16 cellular contexts compared by ENCODE assay signal in genomic region chr5:167049771-167050567, GRCh38.
DNase-seq lines count a peak whose midpoint lies in the region; ATAC-seq, FAIRE-seq and TF ChIP-seq lines count a peak whose summit lies in the region.
"Had no signal": no experiment of that assay in that cellular context is flagged by ENCODE, and none has a peak within 500 bp of the region (broad histone marks: within the 10 kb centered on the region; RNA-seq: fewer than 3 reads in every experiment).

No MANE protein-coding gene starts in this region.

- CTCF ChIA-PET in endothelial cell of umbilical vein (lab: Charles Lee): no interaction called here

- H3K9me1 ChIP-seq in endothelial cell of umbilical vein (replicated peaks; ENCODE audit: control insufficient read depth, extremely low read depth, insufficient read depth, low read length): no peaks in the 10 kb centered on the region

- H4K20me1 ChIP-seq in endothelial cell of umbilical vein (replicated peaks; ENCODE audit: control insufficient read depth, extremely low read depth, insufficient read depth, low read length): no peaks in the 10 kb centered on the region

- ATAC-seq in aorta (ENCODE audit: low FRiP score) (peak; percentile 12), omental fat pad (ENCODE audit: low FRiP score) (no peak)
- ATAC-seq: Panc1 had no signal

- peak overlapping the region; percentile 76 for H3K4me2 ChIP-seq in endothelial cell of umbilical vein (ENCODE audit: insufficient read depth, low read length)
- H3K4me2 ChIP-seq: A549 had no signal

- FAIRE-seq in G401.6 (lab: Jason Lieb, UNC) (peak; percentile 100), endothelial cell of umbilical vein (lab: Jason Lieb, UNC) (no peak), frontal cortex (lab: Jason Lieb, UNC) (no peak)
- FAIRE-seq: A549, GM12892 had no signal

- H3K36me3 ChIP-seq in SJSA1: no peaks in the 10 kb centered on the region
- H3K36me3 ChIP-seq in endothelial cell of umbilical vein (ENCODE audit: control insufficient read depth in 2 of 2, extremely low read depth in 1 of 2, insufficient read depth in 2 of 2, low read length in 2 of 2): no peaks in the 10 kb centered on the region
- H3K36me3 ChIP-seq in aorta (ENCODE audit: control insufficient read depth in 1 of 2, insufficient read depth in 2 of 2, low read length in 1 of 2): no peaks in the 10 kb centered on the region
- no peaks in the 10 kb centered on the region for H3K36me3 ChIP-seq in esophagus squamous epithelium
- H3K36me3 ChIP-seq: BE2C, SJCRH30 had no signal

- H2AFZ ChIP-seq in endothelial cell of umbilical vein (ENCODE audit: low read depth, low read length): no peak overlapping the region

- TF ChIP-seq CTCF in endothelial cell of umbilical vein (IDR thresholded peaks at IDR 0.05; ENCODE audit: extremely low read depth in 1 of 2, insufficient read depth in 1 of 2, low read depth in 1 of 2, low read length in 2 of 2) (no peak), omental fat pad (IDR thresholded peaks at IDR 0.05) (no peak), esophagus squamous epithelium (IDR thresholded peaks at IDR 0.05) (no peak)

- TF ChIP-seq POLR2A in endothelial cell of umbilical vein (IDR thresholded peaks at IDR 0.05; ENCODE audit: low read depth, low read length) (no peak), esophagus squamous epithelium (IDR thresholded peaks at IDR 0.05) (no peak)

- H3K27ac ChIP-seq in SJSA1 (peak overlapping the region; percentile 51; the same call in 1 of the 2 replicates), endothelial cell of umbilical vein (ENCODE audit: insufficient read depth, low read depth, low read length) (peak overlapping the region; percentile 60), aorta (ENCODE audit: low read depth in 1 of 2, low read length in 2 of 2) (no peak overlapping the region), esophagus squamous epithelium (no peak overlapping the region)
- H3K27ac ChIP-seq: A549, SJCRH30 had no signal

- H3K9ac ChIP-seq in endothelial cell of umbilical vein (replicated peaks; ENCODE audit: extremely low read depth, insufficient read depth, low read length): no peak overlapping the region

- intact Hi-C loops in endothelial cell of umbilical vein (cut with micrococcal nuclease) (no loop called here), aorta (cut with DNase I) (no loop called here), esophagus squamous epithelium (cut with DNase I) (no loop called here)

- dilution Hi-C loops in endothelial cell of umbilical vein (cut with MboI; ENCODE audit: extremely low pct_ligation_motif_present, low sequenced_read_pairs): no loop called here

- peaks cover 10% of the 10 kb centered on the region for H3K4me1 ChIP-seq in SJSA1 (replicated peaks)
- H3K4me1 ChIP-seq in endothelial cell of umbilical vein (ENCODE audit: control insufficient read depth, extremely low read depth, insufficient read depth, low read length): peaks cover 12% of the 10 kb centered on the region
- no peaks in the 10 kb centered on the region for H3K4me1 ChIP-seq in aorta (ENCODE audit: control insufficient read depth in 1 of 2, insufficient read depth in 2 of 2, low read length in 2 of 2)
- no peaks in the 10 kb centered on the region for H3K4me1 ChIP-seq in esophagus squamous epithelium
- H3K4me1 ChIP-seq: A549, BE2C had no signal

- no peaks in the 10 kb centered on the region for H3K79me2 ChIP-seq in endothelial cell of umbilical vein (ENCODE audit: control insufficient read depth, insufficient read depth, low read length)

- POLR2A ChIA-PET in endothelial cell of umbilical vein (lab: Charles Lee): no interaction called here

- no peak overlapping the region for H3K4me3 ChIP-seq in SJSA1
- H3K4me3 ChIP-seq in endothelial cell of umbilical vein (replicated peaks in 1 of 3; ENCODE audit: insufficient read depth in 1 of 3, low read depth in 1 of 3, low read length in 3 of 3): no peak overlapping the region
- no peak overlapping the region for H3K4me3 ChIP-seq in aorta (ENCODE audit: low read length in 2 of 2)
- H3K4me3 ChIP-seq in esophagus squamous epithelium: no peak overlapping the region
- H3K4me3 ChIP-seq: A549, SJCRH30 had no signal

- BruUV-seq in endothelial cell of umbilical vein (replicated peaks; lab: Mats Ljungman, UMichigan): no TSS peak

- H3K9me3 ChIP-seq in SJSA1 (replicated peaks): no peaks in the 10 kb centered on the region
- peaks cover 1% of the 10 kb centered on the region for H3K9me3 ChIP-seq in endothelial cell of umbilical vein (replicated peaks; ENCODE audit: control insufficient read depth, insufficient read depth, low read length)
- H3K9me3 ChIP-seq in aorta (ENCODE audit: control insufficient read depth, low read length): no peaks in the 10 kb centered on the region
- no peaks in the 10 kb centered on the region for H3K9me3 ChIP-seq in esophagus squamous epithelium
- H3K9me3 ChIP-seq: A549, BE2C, SJCRH30 had no signal

- H3K27me3 ChIP-seq in SJSA1 (replicated peaks): no peaks in the 10 kb centered on the region
- no peaks in the 10 kb centered on the region for H3K27me3 ChIP-seq in endothelial cell of umbilical vein (ENCODE audit: control insufficient read depth in 2 of 2, insufficient read depth in 2 of 2, low read length in 2 of 2)
- H3K27me3 ChIP-seq in aorta (ENCODE audit: control insufficient read depth in 1 of 2, insufficient read depth in 2 of 2, low read length in 1 of 2): no peaks in the 10 kb centered on the region
- H3K27me3 ChIP-seq in esophagus squamous epithelium: no peaks in the 10 kb centered on the region
- H3K27me3 ChIP-seq: BE2C, SJCRH30 had no signal

- 84 to 86% methylated on average over 10 of the region's 10 CpGs for WGBS in aorta, 2 donors
- WGBS in esophagus squamous epithelium, 2 donors: 82% methylated on average over 9 to 10 of the region's 10 CpGs

- no peak for DNase-seq in SJSA1 (ENCODE audit: low read depth in 1 of 2, low spot score in 2 of 2)
- no peak for DNase-seq in endothelial cell of umbilical vein (ENCODE audit: low read depth, low spot score)
- no peak for DNase-seq in aorta
- no peak for DNase-seq in omental fat pad (ENCODE audit: low spot score)
- no peak for DNase-seq in frontal cortex (ENCODE audit: low spot score in 2 of 2)
- no peak for DNase-seq in esophagus squamous epithelium (lab: John Stamatoyannopoulos, UW)
- DNase-seq: DMS79 treated with DMSO at 0.1 percent for 48 hours, NCI-H1436 treated with DMSO at 0.1 percent for 48 hours, NCI-H2029, T-helper 1 cell had no signal

TF ChIP-seq in endothelial cell of umbilical vein, 7 proteins besides CTCF, POLR2A, EP300 and RAD21:
- TF ChIP-seq, protein P1, sequence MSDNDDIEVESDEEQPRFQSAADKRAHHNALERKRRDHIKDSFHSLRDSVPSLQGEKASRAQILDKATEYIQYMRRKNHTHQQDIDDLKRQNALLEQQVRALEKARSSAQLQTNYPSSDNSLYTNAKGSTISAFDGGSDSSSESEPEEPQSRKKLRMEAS (IDR thresholded peaks at IDR 0.05; ENCODE audit: insufficient read depth, insufficient read length): no peak
- TF ChIP-seq JUN (IDR thresholded peaks at IDR 0.05; ENCODE audit: borderline replicate concordance, insufficient read depth, insufficient read length, low read depth) (no peak), POLR2AphosphoS5 (IDR thresholded peaks at IDR 0.05; ENCODE audit: insufficient read depth, low read depth, low read length) (no peak), GATA2 (IDR thresholded peaks at IDR 0.05; ENCODE audit: insufficient read depth, insufficient read length, low read depth, low read length) (no peak), MYC (IDR thresholded peaks at IDR 0.05; ENCODE audit: low read depth, low read length) (no peak), EZH2 (IDR thresholded peaks at IDR 0.05; ENCODE audit: borderline replicate concordance, low read depth, low read length, severe bottlenecking) (no peak), FOS (IDR thresholded peaks at IDR 0.05; ENCODE audit: borderline replicate concordance, insufficient read depth, low read length) (no peak)

Comparison
In these comparisons a context has a peak if more than half of its experiments do, and no peak if none do; other contexts are left out.
1. H3K27ac ChIP-seq: peak in SJSA1 (single experiment) and endothelial cell of umbilical vein (single experiment); none in aorta (0 of 2) and esophagus squamous epithelium (0 of 4).